In genomic region chr17:63278731-63279442, GRCh38 we compare ENCODE assay signal across 3 cellular contexts.
TF ChIP-seq lines count a peak whose summit lies in the region.

No MANE protein-coding gene starts in this region.

TF ChIP-seq in SK-N-SH, 30 proteins besides CTCF, POLR2A, EP300 and RAD21 (continued from another document and continues in another):
- TF ChIP-seq IRF3 (IDR thresholded peaks at IDR 0.05; ENCODE audit: low read depth, low read length) (no peak), USF1 (IDR thresholded peaks at IDR 0.05; ENCODE audit: borderline replicate concordance, low read depth) (no peak), TEAD4 (IDR thresholded peaks at IDR 0.05; ENCODE audit: borderline replicate concordance, insufficient read depth) (no peak), RFX5 (IDR thresholded peaks at IDR 0.05; ENCODE audit: low read length) (no peak), SMC3 (IDR thresholded peaks at IDR 0.05; ENCODE audit: low read depth, low read length) (no peak), RCOR1 (IDR thresholded peaks at IDR 0.05; ENCODE audit: low read length) (no peak), MAX (IDR thresholded peaks at IDR 0.05; ENCODE audit: low read depth) (no peak), EZH2phosphoT487 (IDR thresholded peaks at IDR 0.05; ENCODE audit: borderline replicate concordance, low read depth) (no peak), USF2 (IDR thresholded peaks at IDR 0.05; ENCODE audit: borderline replicate concordance, low read depth, low read length) (no peak), TCF12 (IDR thresholded peaks at IDR 0.05) (no peak), MEF2A (IDR thresholded peaks at IDR 0.05; ENCODE audit: borderline replicate concordance, low read depth) (no peak)
- TF ChIP-seq, protein P1, sequence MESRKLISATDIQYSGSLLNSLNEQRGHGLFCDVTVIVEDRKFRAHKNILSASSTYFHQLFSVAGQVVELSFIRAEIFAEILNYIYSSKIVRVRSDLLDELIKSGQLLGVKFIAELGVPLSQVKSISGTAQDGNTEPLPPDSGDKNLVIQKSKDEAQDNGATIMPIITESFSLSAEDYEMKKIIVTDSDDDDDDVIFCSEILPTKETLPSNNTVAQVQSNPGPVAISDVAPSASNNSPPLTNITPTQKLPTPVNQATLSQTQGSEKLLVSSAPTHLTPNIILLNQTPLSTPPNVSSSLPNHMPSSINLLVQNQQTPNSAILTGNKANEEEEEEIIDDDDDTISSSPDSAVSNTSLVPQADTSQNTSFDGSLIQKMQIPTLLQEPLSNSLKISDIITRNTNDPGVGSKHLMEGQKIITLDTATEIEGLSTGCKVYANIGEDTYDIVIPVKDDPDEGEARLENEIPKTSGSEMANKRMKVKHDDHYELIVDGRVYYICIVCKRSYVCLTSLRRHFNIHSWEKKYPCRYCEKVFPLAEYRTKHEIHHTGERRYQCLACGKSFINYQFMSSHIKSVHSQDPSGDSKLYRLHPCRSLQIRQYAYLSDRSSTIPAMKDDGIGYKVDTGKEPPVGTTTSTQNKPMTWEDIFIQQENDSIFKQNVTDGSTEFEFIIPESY (IDR thresholded peaks at IDR 0.05; ENCODE audit: borderline replicate concordance, low read depth) = no peak
- TF ChIP-seq, protein P2, sequence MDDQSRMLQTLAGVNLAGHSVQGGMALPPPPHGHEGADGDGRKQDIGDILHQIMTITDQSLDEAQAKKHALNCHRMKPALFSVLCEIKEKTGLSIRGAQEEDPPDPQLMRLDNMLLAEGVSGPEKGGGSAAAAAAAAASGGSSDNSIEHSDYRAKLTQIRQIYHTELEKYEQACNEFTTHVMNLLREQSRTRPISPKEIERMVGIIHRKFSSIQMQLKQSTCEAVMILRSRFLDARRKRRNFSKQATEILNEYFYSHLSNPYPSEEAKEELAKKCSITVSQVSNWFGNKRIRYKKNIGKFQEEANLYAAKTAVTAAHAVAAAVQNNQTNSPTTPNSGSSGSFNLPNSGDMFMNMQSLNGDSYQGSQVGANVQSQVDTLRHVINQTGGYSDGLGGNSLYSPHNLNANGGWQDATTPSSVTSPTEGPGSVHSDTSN (IDR thresholded peaks at IDR 0.05) = no peak; the same call in 1 of the 2 replicates

TF ChIP-seq in SK-N-SH treated with all-trans-retinoic acid at 6 μM for 48 hours, 23 proteins besides CTCF, POLR2A, EP300 and RAD21 (continues in another document):
- TF ChIP-seq POU6F1 (CRISPR knock-in tag; IDR thresholded peaks at IDR 0.05; ENCODE audit: borderline replicate concordance, low read depth) (no peak), CREB5 (CRISPR knock-in tag; IDR thresholded peaks at IDR 0.05; ENCODE audit: low read depth) (no peak), ZFP3 (CRISPR knock-in tag; IDR thresholded peaks at IDR 0.05) (no peak), OSR1 (CRISPR knock-in tag; IDR thresholded peaks at IDR 0.05) (no peak), ESRRG (CRISPR knock-in tag; IDR thresholded peaks at IDR 0.05) (no peak), TOX (CRISPR knock-in tag; IDR thresholded peaks at IDR 0.05; ENCODE audit: borderline replicate concordance) (no peak), PATZ1 (CRISPR knock-in tag; IDR thresholded peaks at IDR 0.05; ENCODE audit: borderline replicate concordance) (no peak), TCF4 (CRISPR knock-in tag; IDR thresholded peaks at IDR 0.05; ENCODE audit: borderline replicate concordance) (no peak), BACH2 (CRISPR knock-in tag; IDR thresholded peaks at IDR 0.05; ENCODE audit: borderline replicate concordance) (no peak), ZNF565 (CRISPR knock-in tag; conservative IDR thresholded peaks at IDR 0.05; ENCODE audit: low read depth) (no peak), ZNF8 (CRISPR knock-in tag; IDR thresholded peaks at IDR 0.05) (no peak), CSDC2 (CRISPR knock-in tag; IDR thresholded peaks at IDR 0.05) (no peak), ISL1 (CRISPR knock-in tag; IDR thresholded peaks at IDR 0.05) (no peak), ZC3H10 (CRISPR knock-in tag; IDR thresholded peaks at IDR 0.05) (no peak), RARB (CRISPR knock-in tag; IDR thresholded peaks at IDR 0.05) (no peak), ZFP30 (CRISPR knock-in tag; IDR thresholded peaks at IDR 0.05) (no peak)
- TF ChIP-seq, protein P3, sequence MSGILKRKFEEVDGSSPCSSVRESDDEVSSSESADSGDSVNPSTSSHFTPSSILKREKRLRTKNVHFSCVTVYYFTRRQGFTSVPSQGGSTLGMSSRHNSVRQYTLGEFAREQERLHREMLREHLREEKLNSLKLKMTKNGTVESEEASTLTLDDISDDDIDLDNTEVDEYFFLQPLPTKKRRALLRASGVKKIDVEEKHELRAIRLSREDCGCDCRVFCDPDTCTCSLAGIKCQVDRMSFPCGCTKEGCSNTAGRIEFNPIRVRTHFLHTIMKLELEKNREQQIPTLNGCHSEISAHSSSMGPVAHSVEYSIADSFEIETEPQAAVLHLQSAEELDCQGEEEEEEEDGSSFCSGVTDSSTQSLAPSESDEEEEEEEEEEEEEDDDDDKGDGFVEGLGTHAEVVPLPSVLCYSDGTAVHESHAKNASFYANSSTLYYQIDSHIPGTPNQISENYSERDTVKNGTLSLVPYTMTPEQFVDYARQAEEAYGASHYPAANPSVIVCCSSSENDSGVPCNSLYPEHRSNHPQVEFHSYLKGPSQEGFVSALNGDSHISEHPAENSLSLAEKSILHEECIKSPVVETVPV (CRISPR knock-in tag; IDR thresholded peaks at IDR 0.05) = no peak

TF ChIP-seq in IMR-90, 13 proteins besides CTCF, POLR2A, EP300 and RAD21 (continued from another document):
- TF ChIP-seq USF2 (IDR thresholded peaks at IDR 0.05; ENCODE audit: low read depth, low read length) = no peak
- no peak for TF ChIP-seq MXI1 (IDR thresholded peaks at IDR 0.05; ENCODE audit: borderline replicate concordance, low read depth, low read length)
- no peak for TF ChIP-seq CEBPB (IDR thresholded peaks at IDR 0.05; ENCODE audit: low read depth, low read length)
- TF ChIP-seq MAZ (IDR thresholded peaks at IDR 0.05; ENCODE audit: borderline replicate concordance, low read depth, low read length) = no peak
- no peak for TF ChIP-seq FOS (IDR thresholded peaks at IDR 0.05; ENCODE audit: low read depth, low read length)
- TF ChIP-seq NFE2L2 (IDR thresholded peaks at IDR 0.05; ENCODE audit: low read depth, low read length) = no peak
- no peak for TF ChIP-seq CHD1 (IDR thresholded peaks at IDR 0.05; ENCODE audit: low read depth, low read length)
